Comparison of ENCODE assay signal across 23 cellular contexts in genomic region chr18:24535831-24536230, GRCh38.
"Had no signal": no experiment of that assay in that cellular context is flagged by ENCODE, and none has a peak within 500 bp of the region (broad histone marks: within the 10 kb centered on the region; RNA-seq: fewer than 3 reads in every experiment).

No MANE protein-coding gene starts in this region.

- H3K36me3 Mint-ChIP-seq: naive thymus-derived CD8-positive, alpha-beta T cell had no signal

- H3K4me1 Mint-ChIP-seq: naive thymus-derived CD8-positive, alpha-beta T cell had no signal

- DNase-seq: effector memory CD8-positive, alpha-beta T cell; foreskin keratinocyte; heart right ventricle; left cardiac atrium; left lung; mammary epithelial cell; naive thymus-derived CD8-positive, alpha-beta T cell; occipital lobe; ovary; posterior cingulate gyrus; psoas muscle; right cardiac atrium; sigmoid colon; stimulated activated CD4-positive, alpha-beta T cell treated with anti-CD3 and anti-CD28 coated beads, Interleukin-15, amount 100 ng/mL, for 24 hours; stimulated activated CD4-positive, alpha-beta T cell treated with anti-CD3 and anti-CD28 coated beads, Interleukin-2, amount 100 ng/mL, for 48 hours; stimulated activated naive CD4-positive, alpha-beta T cell; stimulated activated naive CD8-positive, alpha-beta T cell treated with anti-CD3 and anti-CD28 coated beads, Interleukin-15, amount 100 ng/mL, for 72 hours; thyroid gland; trophoblast cell had no signal

- ATAC-seq: effector memory CD8-positive, alpha-beta T cell; foreskin keratinocyte; gastroesophageal sphincter; heart right ventricle; naive thymus-derived CD8-positive, alpha-beta T cell; psoas muscle; stimulated activated naive CD8-positive, alpha-beta T cell treated with anti-CD3 and anti-CD28 coated beads, Interleukin-15, amount 100 ng/mL, for 72 hours had no signal

- H3K4me3 ChIP-seq: gastroesophageal sphincter, heart right ventricle, left lung, ovary, psoas muscle, sigmoid colon, suprapubic skin, thyroid gland, vagina had no signal

- H3K27me3 ChIP-seq: ovary, sigmoid colon, thyroid gland, vagina had no signal

- H3K27me3 Mint-ChIP-seq: dendritic cell treated with granulocyte-macrophage colony-stimulating factor and Interleukin-4, amounts not matched to agents 40 ng/mL and 50 ng/mL, for 4 days had no signal

- H3K9me3 ChIP-seq: gastroesophageal sphincter, heart right ventricle, left lung, ovary, psoas muscle, sigmoid colon, suprapubic skin, thyroid gland, vagina had no signal

- H3K4me1 ChIP-seq: foreskin keratinocyte, gastroesophageal sphincter, heart right ventricle, left lung, psoas muscle, sigmoid colon, suprapubic skin, thyroid gland, vagina had no signal

- H3K9me3 Mint-ChIP-seq: effector memory CD8-positive, alpha-beta T cell had no signal

- H3K36me3 ChIP-seq: gastroesophageal sphincter, heart right ventricle, left lung, ovary, sigmoid colon, suprapubic skin, thyroid gland, vagina had no signal

- H3K27ac ChIP-seq: foreskin keratinocyte, gastroesophageal sphincter, heart right ventricle, left lung, ovary, psoas muscle, sigmoid colon, thyroid gland, vagina had no signal

- H3K27ac Mint-ChIP-seq: dendritic cell treated with granulocyte-macrophage colony-stimulating factor and Interleukin-4, amounts not matched to agents 40 ng/mL and 50 ng/mL, for 4 days; effector memory CD8-positive, alpha-beta T cell; naive thymus-derived CD8-positive, alpha-beta T cell; stimulated activated naive CD8-positive, alpha-beta T cell treated with anti-CD3 and anti-CD28 coated beads, Interleukin-15, amount 100 ng/mL, for 72 hours had no signal

- H3K4me3 Mint-ChIP-seq: dendritic cell treated with granulocyte-macrophage colony-stimulating factor and Interleukin-4, amounts not matched to agents 40 ng/mL and 50 ng/mL, for 4 days; effector memory CD8-positive, alpha-beta T cell; naive thymus-derived CD8-positive, alpha-beta T cell; stimulated activated naive CD8-positive, alpha-beta T cell treated with anti-CD3 and anti-CD28 coated beads, Interleukin-15, amount 100 ng/mL, for 72 hours had no signal
